In the genomic region with DNA sequence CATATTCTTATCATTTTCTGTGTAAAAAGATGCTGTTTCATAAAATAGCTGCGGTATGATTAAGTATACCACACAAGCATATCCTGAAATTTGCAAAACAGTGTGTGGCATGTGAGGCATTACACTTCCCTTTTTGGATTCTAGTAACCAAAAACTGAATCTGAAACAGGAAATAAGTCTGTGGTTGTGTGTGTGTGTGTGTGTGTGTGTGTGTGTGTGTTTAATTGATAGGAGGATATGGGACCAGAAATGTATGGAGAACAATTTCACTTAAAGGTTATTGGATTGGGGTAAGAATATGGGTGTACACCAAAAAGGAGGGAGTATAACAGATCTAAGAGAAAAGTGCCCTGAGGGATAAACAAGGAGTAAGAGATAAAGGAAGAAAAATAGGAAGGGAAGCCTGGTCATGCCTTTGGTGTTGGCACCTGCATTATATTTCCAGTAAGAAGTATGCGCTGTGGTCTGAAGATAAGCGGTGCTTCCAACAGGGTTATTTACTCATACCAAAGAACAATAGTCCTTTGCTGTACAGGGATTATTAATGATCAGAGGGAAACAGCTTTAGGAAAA, we compare ENCODE assay signal across 8 cellular contexts. TPM values are rescaled to one million over a fixed set of nuclear protein-coding genes. Genes with fewer than 3 reads are reported as not detected.
DNase-seq lines count a peak whose midpoint lies in the region; ATAC-seq and TF ChIP-seq lines count a peak whose summit lies in the region.

No MANE protein-coding gene starts in this region.

- H3K4me3 ChIP-seq in choroid plexus epithelial cell (ENCODE audit: low read depth, low read length) (no peak overlapping the region), neutrophil (ENCODE audit: low read depth in 1 of 2, low read length in 1 of 2) (peak overlapping the region; percentile 37 to 40)

- peaks cover 73 to 85% of the 10 kb centered on the region in 2 experiments for H3K4me1 ChIP-seq in neutrophil (ENCODE audit: control insufficient read depth in 1 of 2, insufficient read depth in 1 of 2, low read depth in 1 of 2, low read length in 1 of 2)

- H3K27me3 Mint-ChIP-seq in activated CD8-positive, alpha-beta memory T cell treated with anti-CD3 and anti-CD28 coated beads, Interleukin-2, amount 10 ng/mL, durations not matched to agents 7 days and 5 days = no peaks in the 10 kb centered on the region

- H3K36me3 ChIP-seq in neutrophil = no peaks in the 10 kb centered on the region

- TF ChIP-seq CTCF in choroid plexus epithelial cell (conservative IDR thresholded peaks at IDR 0.05; ENCODE audit: low read depth, low read length) = no peak
- TF ChIP-seq CTCF in neutrophil (IDR thresholded peaks at IDR 0.05) = peak; percentile 76

- H3K4me1 Mint-ChIP-seq in activated CD8-positive, alpha-beta memory T cell treated with anti-CD3 and anti-CD28 coated beads, Interleukin-2, amount 10 ng/mL, durations not matched to agents 7 days and 5 days = peaks cover 79% of the 10 kb centered on the region

- no peaks in the 10 kb centered on the region for H3K9me3 ChIP-seq in neutrophil

- DNase-seq in activated CD8-positive, alpha-beta memory T cell treated with anti-CD3 and anti-CD28 coated beads, Interleukin-2, amount 10 ng/mL, durations not matched to agents 7 days and 5 days = no peak
- DNase-seq in activated CD8-positive, alpha-beta memory T cell treated with anti-CD3 and anti-CD28 coated beads for 24 hours = no peak
- DNase-seq in OCI-M1 (lab: John Stamatoyannopoulos, UW) = peak; percentile 95
- DNase-seq in choroid plexus epithelial cell (ENCODE audit: low read depth) = peak; percentile 80
- DNase-seq in NK-92 treated with Interleukin-12 subunit alpha and Interleukin-12 subunit beta, amount 100 ng/mL, for 24 hours (lab: John Stamatoyannopoulos, UW) = no peak

- no peaks in the 10 kb centered on the region for H3K27me3 ChIP-seq in neutrophil

- peak overlapping the region; percentile 99 for H3K27ac Mint-ChIP-seq in activated CD8-positive, alpha-beta memory T cell treated with anti-CD3 and anti-CD28 coated beads, Interleukin-2, amount 10 ng/mL, durations not matched to agents 7 days and 5 days

- no peaks in the 10 kb centered on the region for H3K9me3 Mint-ChIP-seq in activated CD8-positive, alpha-beta memory T cell treated with anti-CD3 and anti-CD28 coated beads, Interleukin-2, amount 10 ng/mL, durations not matched to agents 7 days and 5 days (ENCODE audit: low read depth)

- ATAC-seq in activated CD8-positive, alpha-beta memory T cell treated with anti-CD3 and anti-CD28 coated beads, Interleukin-2, amount 10 ng/mL, durations not matched to agents 7 days and 5 days = no peak
- ATAC-seq in HG03025 (IDR thresholded peaks at IDR 0.05; ENCODE audit: low FRiP score, unreplicated experiment) (no peak), HG03457 (IDR thresholded peaks at IDR 0.05; ENCODE audit: unreplicated experiment) (no peak)

- H3K27ac ChIP-seq in neutrophil = peak overlapping the region; percentile 97

- H3K4me3 Mint-ChIP-seq in activated CD8-positive, alpha-beta memory T cell treated with anti-CD3 and anti-CD28 coated beads, Interleukin-2, amount 10 ng/mL, durations not matched to agents 7 days and 5 days = peak overlapping the region; percentile 97

- CTCF ChIA-PET in activated CD8-positive, alpha-beta memory T cell treated with anti-CD3 and anti-CD28 coated beads, Interleukin-2, amount 10 ng/mL, durations not matched to agents 7 days and 5 days (lab: Charles Lee) = interaction anchor here (1.4 to 3.5 kb wide), 4 partner anchors 30 to 90 kb away, joined by 3 to 24 read pairs (median 6); no protein-coding TSS in a partner anchor

- peaks cover 72% of the 10 kb centered on the region for H3K36me3 Mint-ChIP-seq in activated CD8-positive, alpha-beta memory T cell treated with anti-CD3 and anti-CD28 coated beads, Interleukin-2, amount 10 ng/mL, durations not matched to agents 7 days and 5 days

RNA-seq across cellular contexts. Expression of a gene that starts 4.0 kb away (rescaled TPM):
- total RNA-seq in activated CD8-positive, alpha-beta memory T cell treated with anti-CD3 and anti-CD28 coated beads, Interleukin-2, amount 10 ng/mL, durations not matched to agents 7 days and 5 days = 10 to 100 TPM; 38.6 to 47.7 TPM

RNA-seq across cellular contexts. Expression of a gene that starts 4.4 kb away (rescaled TPM):
- total RNA-seq in activated CD8-positive, alpha-beta memory T cell treated with anti-CD3 and anti-CD28 coated beads, Interleukin-2, amount 10 ng/mL, durations not matched to agents 7 days and 5 days = 10 to 100 TPM; 18.1 to 24.4 TPM

Comparison
In these comparisons a context has a peak if more than half of its experiments do, and no peak if none do; other contexts are left out.
1. DNase-seq: peak in OCI-M1 (single experiment) and choroid plexus epithelial cell (single experiment); none in activated CD8-positive, alpha-beta memory T cell treated with anti-CD3 and anti-CD28 coated beads, Interleukin-2, amount 10 ng/mL, durations not matched to agents 7 days and 5 days (single experiment), activated CD8-positive, alpha-beta memory T cell treated with anti-CD3 and anti-CD28 coated beads for 24 hours (single experiment) and NK-92 treated with Interleukin-12 subunit alpha and Interleukin-12 subunit beta, amount 100 ng/mL, for 24 hours (single experiment).